13 cellular contexts compared by ENCODE assay signal in genomic region chr3:158091526-158091925, GRCh38. TPM values are rescaled to one million over a fixed set of nuclear protein-coding genes. Genes with fewer than 3 reads are reported as not detected.
DNase-seq lines count a peak whose midpoint lies in the region; ATAC-seq and TF ChIP-seq lines count a peak whose summit lies in the region.
"Had no signal": no experiment of that assay in that cellular context is flagged by ENCODE, and none has a peak within 500 bp of the region (broad histone marks: within the 10 kb centered on the region; RNA-seq: fewer than 3 reads in every experiment).

No MANE protein-coding gene starts in this region.

- DNase-seq in SK-N-SH (no peak), smooth muscle cell (lab: John Stamatoyannopoulos, UW; ENCODE audit: unreplicated experiment) (no peak), NCI-H1092 (lab: John Stamatoyannopoulos, UW) (no peak)
- DNase-seq: dorsolateral prefrontal cortex; SHP77; stimulated activated CD4-positive, alpha-beta T cell treated with anti-CD3 and anti-CD28 coated beads, Interleukin-15, amount 100 ng/mL, for 24 hours had no signal

- H3K4me3 ChIP-seq in SK-N-SH (ENCODE audit: low read depth in 2 of 2, low read length in 1 of 2) (no peak overlapping the region), OCI-LY1 (ENCODE audit: low read depth, low read length, poor library complexity, severe bottlenecking) (no peak overlapping the region), smooth muscle cell (no peak overlapping the region)
- H3K4me3 ChIP-seq: dorsolateral prefrontal cortex, suprapubic skin had no signal

- H3K9me3 ChIP-seq in SK-N-SH = no peaks in the 10 kb centered on the region
- no peaks in the 10 kb centered on the region for H3K9me3 ChIP-seq in OCI-LY1 (ENCODE audit: low read length)
- no peaks in the 10 kb centered on the region for H3K9me3 ChIP-seq in smooth muscle cell (replicated peaks; ENCODE audit: low read depth)
- H3K9me3 ChIP-seq: suprapubic skin had no signal

- H3K27ac ChIP-seq in SK-N-SH (ENCODE audit: low read depth in 2 of 2, low read length in 1 of 2) = no peak overlapping the region
- no peak overlapping the region for H3K27ac ChIP-seq in OCI-LY1 (ENCODE audit: low read depth, low read length, poor library complexity, severe bottlenecking)
- no peak overlapping the region for H3K27ac ChIP-seq in smooth muscle cell (ENCODE audit: low read depth)
- H3K27ac ChIP-seq: dorsolateral prefrontal cortex, suprapubic skin had no signal

- peaks cover 10% of the 10 kb centered on the region in 2 experiments for H3K36me3 ChIP-seq in SK-N-SH (replicated peaks in 1 of 2; ENCODE audit: control insufficient read depth in 1 of 2, insufficient read depth in 2 of 2, low read length in 1 of 2)
- no peaks in the 10 kb centered on the region; the same call in 1 of the 2 replicates for H3K36me3 ChIP-seq in OCI-LY1 (ENCODE audit: insufficient read depth, low read length)
- no peaks in the 10 kb centered on the region for H3K36me3 ChIP-seq in smooth muscle cell (ENCODE audit: low read depth)
- H3K36me3 ChIP-seq: suprapubic skin had no signal

- H4K20me1 ChIP-seq in SK-N-SH (ENCODE audit: insufficient read depth) (no peaks in the 10 kb centered on the region), OCI-LY1 (ENCODE audit: insufficient read depth, low read length) (no peaks in the 10 kb centered on the region), smooth muscle cell (ENCODE audit: low read depth) (no peaks in the 10 kb centered on the region)

- no peak for TF ChIP-seq EP300 in SK-N-SH (IDR thresholded peaks at IDR 0.05; ENCODE audit: borderline replicate concordance in 1 of 2, low read depth in 1 of 2, low read length in 1 of 2)

- H2AFZ ChIP-seq in SK-N-SH (ENCODE audit: low read depth) (no peak overlapping the region), OCI-LY1 (ENCODE audit: low read length) (no peak overlapping the region), smooth muscle cell (ENCODE audit: low read depth) (no peak overlapping the region)

- H3K79me2 ChIP-seq in SK-N-SH (ENCODE audit: insufficient read depth) (no peaks in the 10 kb centered on the region), OCI-LY1 (ENCODE audit: insufficient read depth, low read length) (no peaks in the 10 kb centered on the region), smooth muscle cell (ENCODE audit: low read depth) (no peaks in the 10 kb centered on the region)

- TF ChIP-seq RAD21 in SK-N-SH (IDR thresholded peaks at IDR 0.05; ENCODE audit: low read length) = no peak

- POLR2A ChIA-PET in SK-N-SH (lab: Yijun Ruan, JAX) = no interaction called here

- H3F3A ChIP-seq in SK-N-SH (replicated peaks; ENCODE audit: insufficient read depth) (no peaks in the 10 kb centered on the region), OCI-LY1 (ENCODE audit: insufficient read depth, low read length) (no peaks in the 10 kb centered on the region), smooth muscle cell (ENCODE audit: low read depth) (no peaks in the 10 kb centered on the region)

- H3K9ac ChIP-seq in SK-N-SH (no peak overlapping the region), OCI-LY1 (ENCODE audit: low read length) (no peak overlapping the region), smooth muscle cell (ENCODE audit: low read depth) (no peak overlapping the region)

- H3K9me2 ChIP-seq in SK-N-SH (no peaks in the 10 kb centered on the region), OCI-LY1 (ENCODE audit: low read depth, low read length) (no peaks in the 10 kb centered on the region)

- H3K4me1 ChIP-seq in SK-N-SH (ENCODE audit: control insufficient read depth in 1 of 2, insufficient read depth in 2 of 2, low read depth in 1 of 2, low read length in 1 of 2) (no peaks in the 10 kb centered on the region; a peak in 1 of 4 replicates), OCI-LY1 (ENCODE audit: insufficient read depth, low read length, severe bottlenecking) (peaks cover 6% of the 10 kb centered on the region), smooth muscle cell (ENCODE audit: low read depth) (peaks cover 3% of the 10 kb centered on the region)

- TF ChIP-seq CTCF in SK-N-SH (IDR thresholded peaks at IDR 0.05) = no peak
- TF ChIP-seq CTCF in OCI-LY1 (IDR thresholded peaks at IDR 0.05; ENCODE audit: low read length) = peak; percentile 50
- TF ChIP-seq CTCF in smooth muscle cell (IDR thresholded peaks at IDR 0.05; ENCODE audit: borderline replicate concordance, insufficient read depth, poor library complexity, severe bottlenecking) = peak; percentile 35

- H3K4me2 ChIP-seq in SK-N-SH (no peak overlapping the region), OCI-LY1 (ENCODE audit: low read length) (no peak overlapping the region), smooth muscle cell (no peak overlapping the region)

- 67% methylated on average over 5 of the region's 5 CpGs for WGBS in SK-N-SH (ENCODE audit: low lambda C conversion rate)
- 9% methylated on average over 5 of the region's 5 CpGs for WGBS in smooth muscle cell (ENCODE audit: low lambda C conversion rate)

- H3K27me3 ChIP-seq in SK-N-SH (ENCODE audit: insufficient read depth) (no peaks in the 10 kb centered on the region), OCI-LY1 (ENCODE audit: insufficient read depth, low read length) (no peaks in the 10 kb centered on the region), smooth muscle cell (ENCODE audit: low read depth) (peaks cover 84% of the 10 kb centered on the region)

- ATAC-seq in SK-N-SH treated with all-trans-retinoic acid at 6 μM for 48 hours = no peak
- peak; percentile 37 for ATAC-seq in esophagus mucosa
- ATAC-seq in HG03139 (IDR thresholded peaks at IDR 0.05; ENCODE audit: unreplicated experiment) = no peak
- no peak for ATAC-seq in HG02981 (IDR thresholded peaks at IDR 0.05; ENCODE audit: unreplicated experiment)

- CTCF ChIA-PET in SK-N-SH (lab: Yijun Ruan, JAX) = interaction anchor here (1.2 kb wide), 1 partner anchor 18 kb away, joined by 3 read pairs; the partner anchor contains the start of gene RSRC1

TF ChIP-seq in SK-N-SH, 30 proteins besides CTCF, POLR2A, EP300 and RAD21:
- TF ChIP-seq TCF12 (IDR thresholded peaks at IDR 0.05) (0 out of 2 replicates have a peak, but pooled peaks have one; percentile 15), EZH2phosphoT487 (IDR thresholded peaks at IDR 0.05; ENCODE audit: borderline replicate concordance, low read depth) (no peak)

TF ChIP-seq in SK-N-SH treated with all-trans-retinoic acid at 6 μM for 48 hours, 23 proteins besides CTCF, POLR2A, EP300 and RAD21:
- no peak for TF ChIP-seq RARB (CRISPR knock-in tag; IDR thresholded peaks at IDR 0.05)
- TF ChIP-seq TCF4 (CRISPR knock-in tag; IDR thresholded peaks at IDR 0.05; ENCODE audit: borderline replicate concordance) = no peak
- no peak for TF ChIP-seq CREB5 (CRISPR knock-in tag; IDR thresholded peaks at IDR 0.05; ENCODE audit: low read depth)
- TF ChIP-seq ARNTL (CRISPR knock-in tag; IDR thresholded peaks at IDR 0.05; ENCODE audit: borderline replicate concordance, low read depth) = no peak
- TF ChIP-seq CSRNP3 (CRISPR knock-in tag; IDR thresholded peaks at IDR 0.05) = no peak
- TF ChIP-seq CSDC2 (CRISPR knock-in tag; IDR thresholded peaks at IDR 0.05) = no peak
- TF ChIP-seq OSR1 (CRISPR knock-in tag; IDR thresholded peaks at IDR 0.05) = no peak
- TF ChIP-seq ZFP3 (CRISPR knock-in tag; IDR thresholded peaks at IDR 0.05) = no peak
- TF ChIP-seq ZNF8 (CRISPR knock-in tag; IDR thresholded peaks at IDR 0.05) = no peak

RNA-seq across cellular contexts. Expression of gene SHOX2, which starts 14.7 kb away (rescaled TPM):
- polyA plus RNA-seq in SK-N-SH (2012; rRNA removed) (17.1 and 20.2 TPM in 2 replicates), smooth muscle cell (1.6 and 3.1 TPM in 2 replicates)
- 10.8 and 11.8 TPM in 2 replicates for polyA plus RNA-seq in SK-N-SH (2012; cell fraction: cytosol; rRNA removed)
- 81.5 and 86.0 TPM in 2 replicates for polyA plus RNA-seq in SK-N-SH (2012; cell fraction: nucleus; rRNA removed)
- total RNA-seq in esophagus mucosa (not detected), smooth muscle cell (1.2 and 1.4 TPM in 2 replicates)
- total RNA-seq: activated CD8-positive, alpha-beta memory T cell treated with anti-CD3 and anti-CD28 coated beads for 36 hours had no signal

RNA-seq across cellular contexts. Expression of gene RSRC1, which starts 18.4 kb away (rescaled TPM):
- 4.4 and 4.5 TPM in 2 replicates for polyA plus RNA-seq in SK-N-SH (2012; rRNA removed)
- polyA plus RNA-seq in SK-N-SH (2012; cell fraction: cytosol; rRNA removed) = 8.6 and 10.9 TPM in 2 replicates
- 2.7 and 5.1 TPM in 2 replicates for polyA plus RNA-seq in SK-N-SH (2012; cell fraction: nucleus; rRNA removed)
- total RNA-seq in esophagus mucosa = 16.9 TPM
- 43.9 and 45.1 TPM in 2 replicates for total RNA-seq in smooth muscle cell
- 18.5 and 23.8 TPM in 2 replicates for polyA plus RNA-seq in smooth muscle cell
